ENCODE assay signal across 1 cellular context in the genomic region with DNA sequence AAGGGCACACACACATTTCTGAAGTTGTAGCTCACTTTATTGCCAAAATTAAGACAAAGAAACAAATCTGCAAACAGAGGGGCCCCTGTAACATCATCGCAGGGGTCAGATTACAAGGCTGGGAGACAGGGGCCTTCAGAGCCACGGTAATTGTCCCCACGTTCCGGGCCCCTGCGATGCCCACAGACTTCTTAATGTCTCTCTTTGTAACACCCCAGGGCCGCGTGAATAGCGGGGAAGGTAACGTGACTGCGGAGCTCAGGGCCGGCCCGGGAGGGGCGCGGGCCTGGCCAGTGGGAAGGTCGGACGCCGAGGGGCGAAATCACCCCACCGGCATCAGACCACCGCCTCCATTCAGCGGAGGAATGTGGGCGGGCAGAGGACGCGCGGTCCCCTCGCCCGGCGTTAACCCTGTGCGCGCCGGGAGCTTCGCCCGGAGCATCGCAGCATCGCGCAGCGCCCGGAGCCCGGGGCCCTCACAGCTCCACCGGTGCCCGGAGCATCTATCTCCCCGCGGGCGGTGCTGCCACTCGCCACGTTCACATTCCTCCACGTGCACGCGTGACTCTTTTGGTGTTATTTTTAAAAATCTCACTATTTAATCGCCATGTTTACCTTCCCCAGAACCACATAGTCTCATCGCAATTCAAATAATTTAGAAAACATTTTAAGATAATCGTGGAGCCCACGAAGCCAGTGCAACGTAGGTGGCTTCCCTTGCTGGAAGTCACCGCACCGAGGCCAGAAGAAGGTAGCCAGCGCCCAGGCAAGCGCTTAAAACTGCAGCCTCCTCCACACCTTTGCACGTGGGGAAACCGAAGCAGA.
TF ChIP-seq lines count a peak whose summit lies in the region.

No MANE protein-coding gene starts in this region.

TF ChIP-seq in HepG2, 621 proteins besides CTCF, POLR2A, EP300 and RAD21 (continued from another document and continues in another):
- TF ChIP-seq, protein P1, sequence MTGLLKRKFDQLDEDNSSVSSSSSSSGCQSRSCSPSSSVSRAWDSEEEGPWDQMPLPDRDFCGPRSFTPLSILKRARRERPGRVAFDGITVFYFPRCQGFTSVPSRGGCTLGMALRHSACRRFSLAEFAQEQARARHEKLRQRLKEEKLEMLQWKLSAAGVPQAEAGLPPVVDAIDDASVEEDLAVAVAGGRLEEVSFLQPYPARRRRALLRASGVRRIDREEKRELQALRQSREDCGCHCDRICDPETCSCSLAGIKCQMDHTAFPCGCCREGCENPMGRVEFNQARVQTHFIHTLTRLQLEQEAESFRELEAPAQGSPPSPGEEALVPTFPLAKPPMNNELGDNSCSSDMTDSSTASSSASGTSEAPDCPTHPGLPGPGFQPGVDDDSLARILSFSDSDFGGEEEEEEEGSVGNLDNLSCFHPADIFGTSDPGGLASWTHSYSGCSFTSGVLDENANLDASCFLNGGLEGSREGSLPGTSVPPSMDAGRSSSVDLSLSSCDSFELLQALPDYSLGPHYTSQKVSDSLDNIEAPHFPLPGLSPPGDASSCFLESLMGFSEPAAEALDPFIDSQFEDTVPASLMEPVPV (CRISPR knock-in tag; IDR thresholded peaks at IDR 0.05) = peak; percentile 9; the same call in 1 of the 2 replicates
- TF ChIP-seq, protein P2, sequence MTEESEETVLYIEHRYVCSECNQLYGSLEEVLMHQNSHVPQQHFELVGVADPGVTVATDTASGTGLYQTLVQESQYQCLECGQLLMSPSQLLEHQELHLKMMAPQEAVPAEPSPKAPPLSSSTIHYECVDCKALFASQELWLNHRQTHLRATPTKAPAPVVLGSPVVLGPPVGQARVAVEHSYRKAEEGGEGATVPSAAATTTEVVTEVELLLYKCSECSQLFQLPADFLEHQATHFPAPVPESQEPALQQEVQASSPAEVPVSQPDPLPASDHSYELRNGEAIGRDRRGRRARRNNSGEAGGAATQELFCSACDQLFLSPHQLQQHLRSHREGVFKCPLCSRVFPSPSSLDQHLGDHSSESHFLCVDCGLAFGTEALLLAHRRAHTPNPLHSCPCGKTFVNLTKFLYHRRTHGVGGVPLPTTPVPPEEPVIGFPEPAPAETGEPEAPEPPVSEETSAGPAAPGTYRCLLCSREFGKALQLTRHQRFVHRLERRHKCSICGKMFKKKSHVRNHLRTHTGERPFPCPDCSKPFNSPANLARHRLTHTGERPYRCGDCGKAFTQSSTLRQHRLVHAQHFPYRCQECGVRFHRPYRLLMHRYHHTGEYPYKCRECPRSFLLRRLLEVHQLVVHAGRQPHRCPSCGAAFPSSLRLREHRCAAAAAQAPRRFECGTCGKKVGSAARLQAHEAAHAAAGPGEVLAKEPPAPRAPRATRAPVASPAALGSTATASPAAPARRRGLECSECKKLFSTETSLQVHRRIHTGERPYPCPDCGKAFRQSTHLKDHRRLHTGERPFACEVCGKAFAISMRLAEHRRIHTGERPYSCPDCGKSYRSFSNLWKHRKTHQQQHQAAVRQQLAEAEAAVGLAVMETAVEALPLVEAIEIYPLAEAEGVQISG (CRISPR knock-in tag; IDR thresholded peaks at IDR 0.05) = peak; percentile 52
- TF ChIP-seq, protein P3, sequence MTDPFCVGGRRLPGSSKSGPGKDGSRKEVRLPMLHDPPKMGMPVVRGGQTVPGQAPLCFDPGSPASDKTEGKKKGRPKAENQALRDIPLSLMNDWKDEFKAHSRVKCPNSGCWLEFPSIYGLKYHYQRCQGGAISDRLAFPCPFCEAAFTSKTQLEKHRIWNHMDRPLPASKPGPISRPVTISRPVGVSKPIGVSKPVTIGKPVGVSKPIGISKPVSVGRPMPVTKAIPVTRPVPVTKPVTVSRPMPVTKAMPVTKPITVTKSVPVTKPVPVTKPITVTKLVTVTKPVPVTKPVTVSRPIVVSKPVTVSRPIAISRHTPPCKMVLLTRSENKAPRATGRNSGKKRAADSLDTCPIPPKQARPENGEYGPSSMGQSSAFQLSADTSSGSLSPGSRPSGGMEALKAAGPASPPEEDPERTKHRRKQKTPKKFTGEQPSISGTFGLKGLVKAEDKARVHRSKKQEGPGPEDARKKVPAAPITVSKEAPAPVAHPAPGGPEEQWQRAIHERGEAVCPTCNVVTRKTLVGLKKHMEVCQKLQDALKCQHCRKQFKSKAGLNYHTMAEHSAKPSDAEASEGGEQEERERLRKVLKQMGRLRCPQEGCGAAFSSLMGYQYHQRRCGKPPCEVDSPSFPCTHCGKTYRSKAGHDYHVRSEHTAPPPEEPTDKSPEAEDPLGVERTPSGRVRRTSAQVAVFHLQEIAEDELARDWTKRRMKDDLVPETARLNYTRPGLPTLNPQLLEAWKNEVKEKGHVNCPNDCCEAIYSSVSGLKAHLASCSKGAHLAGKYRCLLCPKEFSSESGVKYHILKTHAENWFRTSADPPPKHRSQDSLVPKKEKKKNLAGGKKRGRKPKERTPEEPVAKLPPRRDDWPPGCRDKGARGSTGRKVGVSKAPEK (CRISPR knock-in tag; IDR thresholded peaks at IDR 0.05; ENCODE audit: borderline replicate concordance) = no peak
- TF ChIP-seq ZNF572 (CRISPR knock-in tag; IDR thresholded peaks at IDR 0.05) (no peak), SPEN (CRISPR knock-in tag; IDR thresholded peaks at IDR 0.05; ENCODE audit: low read depth) (peak; percentile 71), ZNF331 (CRISPR knock-in tag; IDR thresholded peaks at IDR 0.05) (peak; percentile 28; the same call in 1 of the 2 replicates), ARNTL (CRISPR knock-in tag; IDR thresholded peaks at IDR 0.05) (peak; percentile 93), HES4 (CRISPR knock-in tag; IDR thresholded peaks at IDR 0.05; ENCODE audit: borderline replicate concordance) (peak; percentile 76), ZNF780A (CRISPR knock-in tag; IDR thresholded peaks at IDR 0.05) (no peak), ZBTB7B (CRISPR knock-in tag; IDR thresholded peaks at IDR 0.05) (peak; percentile 62; the same call in 1 of the 2 replicates), ZNF652 (CRISPR knock-in tag; IDR thresholded peaks at IDR 0.05; ENCODE audit: borderline replicate concordance, low read depth) (peak; percentile 97), EHMT2 (IDR thresholded peaks at IDR 0.05; ENCODE audit: borderline replicate concordance, low read depth, low read length) (no peak), ZNF782 (CRISPR knock-in tag; IDR thresholded peaks at IDR 0.05; ENCODE audit: borderline replicate concordance) (peak; percentile 48; the same call in 1 of the 2 replicates), KAT8 (CRISPR knock-in tag; IDR thresholded peaks at IDR 0.05) (peak; percentile 51; the same call in 1 of the 2 replicates), HOXA3 (CRISPR knock-in tag; IDR thresholded peaks at IDR 0.05) (peak; percentile 62), NAIF1 (CRISPR knock-in tag; IDR thresholded peaks at IDR 0.05; ENCODE audit: borderline replicate concordance) (no peak), PTBP1 (IDR thresholded peaks at IDR 0.05; ENCODE audit: low read depth, low read length, poor library complexity, severe bottlenecking) (no peak), MTF2 (CRISPR knock-in tag; IDR thresholded peaks at IDR 0.05; ENCODE audit: borderline replicate concordance) (peak; percentile 74; the same call in 1 of the 2 replicates), ZFX (CRISPR knock-in tag; IDR thresholded peaks at IDR 0.05; ENCODE audit: low read depth) (0 out of 2 replicates have a peak, but pooled peaks have one; percentile 49), RXRB (CRISPR knock-in tag; IDR thresholded peaks at IDR 0.05; ENCODE audit: borderline replicate concordance) (peak; percentile 19; the same call in 1 of the 2 replicates), SIX1 (CRISPR knock-in tag; IDR thresholded peaks at IDR 0.05; ENCODE audit: borderline replicate concordance) (peak; percentile 61; the same call in 1 of the 2 replicates), HOXA7 (CRISPR knock-in tag; IDR thresholded peaks at IDR 0.05) (no peak), ZNF790 (CRISPR knock-in tag; IDR thresholded peaks at IDR 0.05; ENCODE audit: borderline replicate concordance) (peak; percentile 71), JUN (CRISPR knock-in tag; IDR thresholded peaks at IDR 0.05) (0 out of 2 replicates have a peak, but pooled peaks have one; percentile 43), KDM5B (CRISPR knock-in tag; IDR thresholded peaks at IDR 0.05; ENCODE audit: borderline replicate concordance) (peak; percentile 81; the same call in 1 of the 2 replicates), ZNF333 (CRISPR knock-in tag; IDR thresholded peaks at IDR 0.05; ENCODE audit: borderline replicate concordance) (no peak), MAZ (IDR thresholded peaks at IDR 0.05; ENCODE audit: borderline replicate concordance, low read depth, low read length) (no peak), MAZ (CRISPR knock-in tag; IDR thresholded peaks at IDR 0.05; ENCODE audit: low read depth) (0 out of 2 replicates have a peak, but pooled peaks have one; percentile 24), TEAD3 (CRISPR knock-in tag; optimal IDR thresholded peaks at IDR 0.05; ENCODE audit: borderline replicate concordance) (peak; percentile 78), ZNF501 (CRISPR knock-in tag; IDR thresholded peaks at IDR 0.05) (peak; percentile 52; the same call in 1 of the 2 replicates), DR1 (CRISPR knock-in tag; IDR thresholded peaks at IDR 0.05) (no peak), SALL2 (CRISPR knock-in tag; IDR thresholded peaks at IDR 0.05) (no peak), ZNF292 (CRISPR knock-in tag; IDR thresholded peaks at IDR 0.05; ENCODE audit: borderline replicate concordance, low read depth) (no peak), GATAD1 (CRISPR knock-in tag; IDR thresholded peaks at IDR 0.05) (no peak)
- TF ChIP-seq, protein P4, sequence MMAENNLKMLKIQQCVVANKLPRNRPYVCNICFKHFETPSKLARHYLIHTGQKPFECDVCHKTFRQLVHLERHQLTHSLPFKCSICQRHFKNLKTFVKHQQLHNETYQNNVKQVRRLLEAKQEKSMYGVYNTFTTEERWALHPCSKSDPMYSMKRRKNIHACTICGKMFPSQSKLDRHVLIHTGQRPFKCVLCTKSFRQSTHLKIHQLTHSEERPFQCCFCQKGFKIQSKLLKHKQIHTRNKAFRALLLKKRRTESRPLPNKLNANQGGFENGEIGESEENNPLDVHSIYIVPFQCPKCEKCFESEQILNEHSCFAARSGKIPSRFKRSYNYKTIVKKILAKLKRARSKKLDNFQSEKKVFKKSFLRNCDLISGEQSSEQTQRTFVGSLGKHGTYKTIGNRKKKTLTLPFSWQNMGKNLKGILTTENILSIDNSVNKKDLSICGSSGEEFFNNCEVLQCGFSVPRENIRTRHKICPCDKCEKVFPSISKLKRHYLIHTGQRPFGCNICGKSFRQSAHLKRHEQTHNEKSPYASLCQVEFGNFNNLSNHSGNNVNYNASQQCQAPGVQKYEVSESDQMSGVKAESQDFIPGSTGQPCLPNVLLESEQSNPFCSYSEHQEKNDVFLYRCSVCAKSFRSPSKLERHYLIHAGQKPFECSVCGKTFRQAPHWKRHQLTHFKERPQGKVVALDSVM (CRISPR knock-in tag; IDR thresholded peaks at IDR 0.05) = no peak
- TF ChIP-seq, protein P5, sequence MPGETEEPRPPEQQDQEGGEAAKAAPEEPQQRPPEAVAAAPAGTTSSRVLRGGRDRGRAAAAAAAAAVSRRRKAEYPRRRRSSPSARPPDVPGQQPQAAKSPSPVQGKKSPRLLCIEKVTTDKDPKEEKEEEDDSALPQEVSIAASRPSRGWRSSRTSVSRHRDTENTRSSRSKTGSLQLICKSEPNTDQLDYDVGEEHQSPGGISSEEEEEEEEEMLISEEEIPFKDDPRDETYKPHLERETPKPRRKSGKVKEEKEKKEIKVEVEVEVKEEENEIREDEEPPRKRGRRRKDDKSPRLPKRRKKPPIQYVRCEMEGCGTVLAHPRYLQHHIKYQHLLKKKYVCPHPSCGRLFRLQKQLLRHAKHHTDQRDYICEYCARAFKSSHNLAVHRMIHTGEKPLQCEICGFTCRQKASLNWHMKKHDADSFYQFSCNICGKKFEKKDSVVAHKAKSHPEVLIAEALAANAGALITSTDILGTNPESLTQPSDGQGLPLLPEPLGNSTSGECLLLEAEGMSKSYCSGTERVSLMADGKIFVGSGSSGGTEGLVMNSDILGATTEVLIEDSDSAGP (CRISPR knock-in tag; IDR thresholded peaks at IDR 0.05; ENCODE audit: borderline replicate concordance) = peak; percentile 80; the same call in 1 of the 2 replicates
- TF ChIP-seq, protein P6, sequence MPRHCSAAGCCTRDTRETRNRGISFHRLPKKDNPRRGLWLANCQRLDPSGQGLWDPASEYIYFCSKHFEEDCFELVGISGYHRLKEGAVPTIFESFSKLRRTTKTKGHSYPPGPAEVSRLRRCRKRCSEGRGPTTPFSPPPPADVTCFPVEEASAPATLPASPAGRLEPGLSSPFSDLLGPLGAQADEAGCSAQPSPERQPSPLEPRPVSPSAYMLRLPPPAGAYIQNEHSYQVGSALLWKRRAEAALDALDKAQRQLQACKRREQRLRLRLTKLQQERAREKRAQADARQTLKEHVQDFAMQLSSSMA (CRISPR knock-in tag; IDR thresholded peaks at IDR 0.05) = peak; percentile 66; the same call in 1 of the 2 replicates
- TF ChIP-seq, protein P7, sequence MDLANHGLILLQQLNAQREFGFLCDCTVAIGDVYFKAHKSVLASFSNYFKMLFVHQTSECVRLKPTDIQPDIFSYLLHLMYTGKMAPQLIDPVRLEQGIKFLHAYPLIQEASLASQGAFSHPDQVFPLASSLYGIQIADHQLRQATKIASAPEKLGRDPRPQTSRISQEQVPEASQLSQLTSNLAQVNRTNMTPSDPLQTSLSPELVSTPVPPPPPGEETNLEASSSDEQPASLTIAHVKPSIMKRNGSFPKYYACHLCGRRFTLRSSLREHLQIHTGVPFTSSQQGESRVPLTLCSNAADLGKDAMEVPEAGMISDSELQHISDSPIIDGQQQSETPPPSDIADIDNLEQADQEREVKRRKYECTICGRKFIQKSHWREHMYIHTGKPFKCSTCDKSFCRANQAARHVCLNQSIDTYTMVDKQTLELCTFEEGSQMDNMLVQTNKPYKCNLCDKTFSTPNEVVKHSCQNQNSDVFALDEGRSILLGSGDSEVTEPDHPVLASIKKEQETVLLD (CRISPR knock-in tag; IDR thresholded peaks at IDR 0.05; ENCODE audit: low read depth) = 0 out of 2 replicates have a peak, but pooled peaks have one; percentile 23
- TF ChIP-seq, protein P8, sequence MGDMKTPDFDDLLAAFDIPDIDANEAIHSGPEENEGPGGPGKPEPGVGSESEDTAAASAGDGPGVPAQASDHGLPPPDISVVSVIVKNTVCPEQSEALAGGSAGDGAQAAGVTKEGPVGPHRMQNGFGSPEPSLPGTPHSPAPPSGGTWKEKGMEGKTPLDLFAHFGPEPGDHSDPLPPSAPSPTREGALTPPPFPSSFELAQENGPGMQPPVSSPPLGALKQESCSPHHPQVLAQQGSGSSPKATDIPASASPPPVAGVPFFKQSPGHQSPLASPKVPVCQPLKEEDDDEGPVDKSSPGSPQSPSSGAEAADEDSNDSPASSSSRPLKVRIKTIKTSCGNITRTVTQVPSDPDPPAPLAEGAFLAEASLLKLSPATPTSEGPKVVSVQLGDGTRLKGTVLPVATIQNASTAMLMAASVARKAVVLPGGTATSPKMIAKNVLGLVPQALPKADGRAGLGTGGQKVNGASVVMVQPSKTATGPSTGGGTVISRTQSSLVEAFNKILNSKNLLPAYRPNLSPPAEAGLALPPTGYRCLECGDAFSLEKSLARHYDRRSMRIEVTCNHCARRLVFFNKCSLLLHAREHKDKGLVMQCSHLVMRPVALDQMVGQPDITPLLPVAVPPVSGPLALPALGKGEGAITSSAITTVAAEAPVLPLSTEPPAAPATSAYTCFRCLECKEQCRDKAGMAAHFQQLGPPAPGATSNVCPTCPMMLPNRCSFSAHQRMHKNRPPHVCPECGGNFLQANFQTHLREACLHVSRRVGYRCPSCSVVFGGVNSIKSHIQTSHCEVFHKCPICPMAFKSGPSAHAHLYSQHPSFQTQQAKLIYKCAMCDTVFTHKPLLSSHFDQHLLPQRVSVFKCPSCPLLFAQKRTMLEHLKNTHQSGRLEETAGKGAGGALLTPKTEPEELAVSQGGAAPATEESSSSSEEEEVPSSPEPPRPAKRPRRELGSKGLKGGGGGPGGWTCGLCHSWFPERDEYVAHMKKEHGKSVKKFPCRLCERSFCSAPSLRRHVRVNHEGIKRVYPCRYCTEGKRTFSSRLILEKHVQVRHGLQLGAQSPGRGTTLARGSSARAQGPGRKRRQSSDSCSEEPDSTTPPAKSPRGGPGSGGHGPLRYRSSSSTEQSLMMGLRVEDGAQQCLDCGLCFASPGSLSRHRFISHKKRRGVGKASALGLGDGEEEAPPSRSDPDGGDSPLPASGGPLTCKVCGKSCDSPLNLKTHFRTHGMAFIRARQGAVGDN (CRISPR knock-in tag; IDR thresholded peaks at IDR 0.05) = peak; percentile 93
